Comparison of ENCODE assay signal across 9 cellular contexts in genomic region chr14:104665663-104666522, GRCh38. TPM values are rescaled to one million over a fixed set of nuclear protein-coding genes. Genes with fewer than 3 reads are reported as not detected.
DNase-seq lines count a peak whose midpoint lies in the region; ATAC-seq, FAIRE-seq and TF ChIP-seq lines count a peak whose summit lies in the region.
"Had no signal": no experiment of that assay in that cellular context is flagged by ENCODE, and none has a peak within 500 bp of the region (broad histone marks: within the 10 kb centered on the region; RNA-seq: fewer than 3 reads in every experiment).

No MANE protein-coding gene starts in this region.

- H3K27ac ChIP-seq in A549: peak overlapping the region; percentile 70 to 85
- H3K27ac ChIP-seq: epithelial cell of prostate had no signal

- peak; percentile 77 to 86 for DNase-seq in A549 (ENCODE audit: low read depth in 1 of 2, low spot score in 1 of 2)
- DNase-seq in HFFc6: no peak
- DNase-seq in activated CD4-positive, alpha-beta T cell treated with anti-CD3 and anti-CD28 coated beads, Interleukin-2, amount 50 U/mL, for 1 hour: peak; percentile 47
- no peak for DNase-seq in fibroblast of the aortic adventitia (ENCODE audit: low read depth)
- DNase-seq in osteocyte (ENCODE audit: extremely low spot score, unreplicated experiment): peak; percentile 83
- no peak for DNase-seq in DMS114 treated with DMSO at 0.1 percent for 48 hours (lab: John Stamatoyannopoulos, UW; ENCODE audit: unreplicated experiment)
- no peak for DNase-seq in NCI-H2107 treated with DMSO at 0.1 percent for 48 hours (lab: John Stamatoyannopoulos, UW; ENCODE audit: unreplicated experiment)

- H3K4me3 ChIP-seq in A549: no peak overlapping the region
- H3K4me3 ChIP-seq in fibroblast of the aortic adventitia (ENCODE audit: low read depth, low read length): no peak overlapping the region

- H3K27me3 Mint-ChIP-seq in HFFc6 (ENCODE audit: insufficient read depth) (peaks cover 21% of the 10 kb centered on the region), osteocyte (ENCODE audit: unreplicated experiment) (no peaks in the 10 kb centered on the region)

- ATAC-seq in A549 (peak; percentile 94 to 95), HG03571 (IDR thresholded peaks at IDR 0.05; ENCODE audit: unreplicated experiment) (no peak)

- peak; percentile 54 for TF ChIP-seq CTCF in A549 (IDR thresholded peaks at IDR 0.05)
- peak; percentile 35; the same call in 1 of the 2 replicates for TF ChIP-seq CTCF in HFFc6 (IDR thresholded peaks at IDR 0.05)
- peak; percentile 10 for TF ChIP-seq CTCF in fibroblast of the aortic adventitia (IDR thresholded peaks at IDR 0.05; ENCODE audit: insufficient read depth, low read length)
- peak; percentile 59 for TF ChIP-seq CTCF in osteocyte (IDR thresholded peaks at IDR 0.05)

- POLR2A ChIA-PET in A549 (lab: Yijun Ruan, JAX): interaction anchor here (1.5 to 1.9 kb wide), 3 partner anchors 12 to 22 kb away, joined by 12 to 19 read pairs (median 14); no protein-coding TSS in a partner anchor

- TF ChIP-seq EP300 in A549 (IDR thresholded peaks at IDR 0.05): no peak

- no peak overlapping the region for H3K27ac Mint-ChIP-seq in HFFc6
- peak overlapping the region; percentile 70 for H3K27ac Mint-ChIP-seq in osteocyte (ENCODE audit: unreplicated experiment)

- H3K9me3 ChIP-seq in A549: no peaks in the 10 kb centered on the region

- H3K36me3 Mint-ChIP-seq in HFFc6 (ENCODE audit: low read depth): peaks cover 7% of the 10 kb centered on the region
- H3K36me3 Mint-ChIP-seq in osteocyte (ENCODE audit: unreplicated experiment): peaks cover 2% of the 10 kb centered on the region

- H3K9me3 Mint-ChIP-seq in HFFc6: peaks cover 7% of the 10 kb centered on the region
- peaks cover 4% of the 10 kb centered on the region for H3K9me3 Mint-ChIP-seq in osteocyte (ENCODE audit: unreplicated experiment)

- CTCF ChIA-PET in A549 (lab: Yijun Ruan, JAX): interaction anchor here (0.6 to 9.2 kb wide), 21 partner anchors 9 to 588 kb away, joined by 3 to 117 read pairs (median 5); partner anchors contain the start of genes ADSS1 and SIVA1

- 36% methylated on average over 20 of the region's 27 CpGs for WGBS in A549 (ENCODE audit: missing lambda C conversion rate)

- peaks cover 22% of the 10 kb centered on the region for H3K4me1 ChIP-seq in A549

- peak overlapping the region; percentile 48 for H3K4me2 ChIP-seq in A549

- H3K4me1 Mint-ChIP-seq in HFFc6 (ENCODE audit: low read depth) (peaks cover 5% of the 10 kb centered on the region; the same call in 1 of the 2 replicates), osteocyte (ENCODE audit: unreplicated experiment) (peaks cover 12% of the 10 kb centered on the region)

- H3K4me3 Mint-ChIP-seq in HFFc6 (no peak overlapping the region), osteocyte (ENCODE audit: unreplicated experiment) (no peak overlapping the region)

- no peak for TF ChIP-seq POLR2A in A549 (IDR thresholded peaks at IDR 0.05; ENCODE audit: low read length)

- FAIRE-seq in A549 (lab: Jason Lieb, UNC): no peak

- peak; percentile 59 to 61 for TF ChIP-seq RAD21 in A549 (conservative IDR thresholded peaks at IDR 0.05 in 1 of 2, IDR thresholded peaks at IDR 0.05 in 1 of 2)

TF ChIP-seq in A549, 52 proteins besides CTCF, POLR2A, EP300 and RAD21:
- TF ChIP-seq MAX (IDR thresholded peaks at IDR 0.05) (peak; percentile 69), HOXB5 (CRISPR knock-in tag; IDR thresholded peaks at IDR 0.05) (0 out of 2 replicates have a peak, but pooled peaks have one; percentile 44), ZC3H11A (IDR thresholded peaks at IDR 0.05) (no peak), SMC3 (IDR thresholded peaks at IDR 0.05) (peak; percentile 75)
- TF ChIP-seq, protein P1, sequence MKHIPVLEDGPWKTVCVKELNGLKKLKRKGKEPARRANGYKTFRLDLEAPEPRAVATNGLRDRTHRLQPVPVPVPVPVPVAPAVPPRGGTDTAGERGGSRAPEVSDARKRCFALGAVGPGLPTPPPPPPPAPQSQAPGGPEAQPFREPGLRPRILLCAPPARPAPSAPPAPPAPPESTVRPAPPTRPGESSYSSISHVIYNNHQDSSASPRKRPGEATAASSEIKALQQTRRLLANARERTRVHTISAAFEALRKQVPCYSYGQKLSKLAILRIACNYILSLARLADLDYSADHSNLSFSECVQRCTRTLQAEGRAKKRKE (CRISPR knock-in tag; IDR thresholded peaks at IDR 0.05; ENCODE audit: low read depth): 0 out of 2 replicates have a peak, but pooled peaks have one; percentile 10
TF ChIP-seq in A549: peak in this region for 4.

RNA-seq across cellular contexts. Expression of gene INF2, which starts 23.5 kb away (rescaled TPM):
- polyA plus RNA-seq in A549 (2011; rRNA removed) (23.6 and 24.7 TPM in 2 replicates), A549 (2017; fragmentation: RNase III; extraction: RNeasy Plus Mini Kit Qiagen cat#74134 plus additional on column Dnase treatment) (71.2 to 76.6 TPM (median 72.0 TPM) in 3 replicates)
- 68.4 and 94.0 TPM in 2 replicates for polyA plus RNA-seq in A549 (2012; cell fraction: cytosol; rRNA removed)
- 224 and 375 TPM in 2 replicates for polyA plus RNA-seq in A549 (2012; cell fraction: nucleus; rRNA removed)
- 19.6 and 27.7 TPM in 2 replicates for polyA minus RNA-seq in A549 (2011; rRNA and poly(A)+ RNA removed)
- total RNA-seq in HFFc6 (2021; fragmentation: NEBNext Ultra II Directional; extraction: Animal tissue kit (Norgen Biotek cat#: 25700)): 100 to 1,000 TPM; 111 to 121 (median 116) TPM
- total RNA-seq in fibroblast of the aortic adventitia (ENCODE audit: low replicate concordance) (38.3 and 64.0 TPM in 2 replicates), osteocyte (124 and 130 TPM in 2 replicates)

RNA-seq across cellular contexts. Expression of gene ADSS1, which starts 58.1 kb away (rescaled TPM):
- polyA plus RNA-seq in A549 (2011; rRNA removed): 8.8 and 10.1 TPM in 2 replicates
- 6.0 and 6.2 TPM in 2 replicates for polyA plus RNA-seq in A549 (2012; cell fraction: cytosol; rRNA removed)
- polyA plus RNA-seq in A549 (2012; cell fraction: nucleus; rRNA removed): 17.9 and 19.6 TPM in 2 replicates
- 6.2 to 8.3 TPM (median 7.4 TPM) in 3 replicates for polyA plus RNA-seq in A549 (2017; fragmentation: RNase III; extraction: RNeasy Plus Mini Kit Qiagen cat#74134 plus additional on column Dnase treatment)
- 6.5 and 9.5 TPM in 2 replicates for polyA minus RNA-seq in A549 (2011; rRNA and poly(A)+ RNA removed)
- 1 to 10 TPM; 2.7 to 3.7 (median 3.3) TPM for total RNA-seq in HFFc6 (2021; fragmentation: NEBNext Ultra II Directional; extraction: Animal tissue kit (Norgen Biotek cat#: 25700))
- total RNA-seq in fibroblast of the aortic adventitia (ENCODE audit: low replicate concordance): 0.65 and 4.8 TPM in 2 replicates
- 3.7 and 4.5 TPM in 2 replicates for total RNA-seq in osteocyte

Comparison
In these comparisons a context has a peak if more than half of its experiments do, and no peak if none do; other contexts are left out.
1. DNase-seq: peak in A549 (2 of 2), activated CD4-positive, alpha-beta T cell treated with anti-CD3 and anti-CD28 coated beads, Interleukin-2, amount 50 U/mL, for 1 hour (single experiment) and osteocyte (single experiment); none in HFFc6 (single experiment), fibroblast of the aortic adventitia (single experiment), DMS114 treated with DMSO at 0.1 percent for 48 hours (single experiment) and NCI-H2107 treated with DMSO at 0.1 percent for 48 hours (single experiment).
2. Peak in every context shown above with its lines, with median percentiles within 50 percentile points of each other: CTCF ChIP-seq.